12 cellular contexts compared by ENCODE assay signal in the genomic region with DNA sequence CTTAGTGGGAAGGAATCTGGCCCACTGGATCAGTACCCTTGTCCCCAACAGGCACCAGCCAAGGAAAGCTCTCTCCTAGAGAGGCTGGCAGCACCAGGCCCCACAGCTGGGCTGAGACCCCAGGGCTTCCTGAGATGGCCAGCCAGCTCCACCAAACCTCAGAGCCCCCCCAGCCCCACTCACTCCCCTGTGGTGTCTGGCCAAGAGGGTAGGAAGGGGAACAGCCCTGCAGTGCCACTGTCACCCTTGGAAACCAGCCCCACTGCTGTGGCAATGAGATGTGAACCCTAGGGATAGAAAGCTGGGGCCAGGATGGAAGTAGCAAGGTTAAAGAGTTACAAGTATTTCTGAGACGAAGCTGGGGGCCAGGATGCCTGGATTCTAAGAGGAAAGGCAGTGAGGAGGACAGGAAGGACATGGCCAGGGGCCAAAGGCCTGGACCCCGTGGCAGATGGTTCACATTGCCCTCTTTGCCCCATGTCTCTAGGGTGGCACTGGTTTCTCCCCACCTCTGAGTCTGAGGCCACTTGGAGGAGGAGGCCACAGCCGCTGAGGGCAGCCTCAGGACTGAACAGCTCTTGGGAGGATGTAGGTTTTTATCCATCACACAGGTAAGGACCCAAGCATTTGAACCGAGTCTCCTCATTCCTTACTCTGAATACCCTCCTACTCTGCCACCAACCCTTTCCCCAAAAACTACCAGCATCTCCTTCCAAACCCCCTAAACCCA. TPM values are rescaled to one million over a fixed set of nuclear protein-coding genes. Genes with fewer than 3 reads are reported as not detected.
DNase-seq lines count a peak whose midpoint lies in the region; ATAC-seq, FAIRE-seq and TF ChIP-seq lines count a peak whose summit lies in the region.
"Had no signal": no experiment of that assay in that cellular context is flagged by ENCODE, and none has a peak within 500 bp of the region (broad histone marks: within the 10 kb centered on the region; RNA-seq: fewer than 3 reads in every experiment).

No MANE protein-coding gene starts in this region.

- H3K9me3 Mint-ChIP-seq in memory B cell, result no peaks in the 10 kb centered on the region
- H3K9me3 Mint-ChIP-seq: H9 had no signal

- intact Hi-C loops in posterior vena cava (cut with DNase I), result no loop called here

- DNase-seq in memory B cell (ENCODE audit: low spot score in 2 of 2) (no peak), posterior vena cava (ENCODE audit: low spot score) (peak; percentile 61), cortex of kidney (lab: John Stamatoyannopoulos, UW) (no peak), GM12892 (ENCODE audit: insufficient read length) (no peak)

- no peaks in the 10 kb centered on the region for H3K9me3 ChIP-seq in BLaER1
- H3K9me3 ChIP-seq in Loucy (ENCODE audit: insufficient read depth, low read depth, low read length), result no peaks in the 10 kb centered on the region
- H3K9me3 ChIP-seq: A549 had no signal

- no peaks in the 10 kb centered on the region for H3F3A ChIP-seq in Loucy (ENCODE audit: low read depth)

- H3K4me3 ChIP-seq in BLaER1 (peak overlapping the region; percentile 47), Loucy (ENCODE audit: low read length, poor library complexity, severe bottlenecking) (no peak overlapping the region)
- H3K4me3 ChIP-seq: A549, K562 had no signal

- H3K4me1 Mint-ChIP-seq in memory B cell, result peaks cover 19% of the 10 kb centered on the region

- H3K4me2 ChIP-seq in BLaER1 (peak overlapping the region; percentile 96), Loucy (ENCODE audit: low read depth, low read length, poor library complexity, severe bottlenecking) (peak overlapping the region; percentile 13)
- H3K4me2 ChIP-seq: A549 had no signal

- H3K9me2 ChIP-seq in Loucy (replicated peaks; ENCODE audit: low read depth, low read length), result no peaks in the 10 kb centered on the region

- ATAC-seq in memory B cell (ENCODE audit: low read depth), result no peak
- ATAC-seq in GM21360 (IDR thresholded peaks at IDR 0.05; ENCODE audit: unreplicated experiment), result no peak
- ATAC-seq in HG02938 (IDR thresholded peaks at IDR 0.05; ENCODE audit: unreplicated experiment), result no peak
- ATAC-seq: K562 had no signal

- H3K27me3 Mint-ChIP-seq in memory B cell, result peaks cover 13% of the 10 kb centered on the region

- H3K27ac Mint-ChIP-seq in memory B cell, result peak overlapping the region; percentile 81
- H3K27ac Mint-ChIP-seq: H9 had no signal

- H3K36me3 Mint-ChIP-seq in memory B cell, result no peaks in the 10 kb centered on the region

- H3K9ac ChIP-seq in BLaER1 (peak overlapping the region; percentile 75), Loucy (ENCODE audit: low read depth, low read length, poor library complexity, severe bottlenecking) (no peak overlapping the region)

- peak overlapping the region; percentile 78 for H3K27ac ChIP-seq in BLaER1
- H3K27ac ChIP-seq: A549 had no signal

- no peak overlapping the region for H2AFZ ChIP-seq in Loucy (ENCODE audit: low read length)

- no peak overlapping the region for H3K4me3 Mint-ChIP-seq in memory B cell

- H3K4me1 ChIP-seq in BLaER1, result peaks cover 80% of the 10 kb centered on the region
- peaks cover 25% of the 10 kb centered on the region for H3K4me1 ChIP-seq in Loucy (ENCODE audit: insufficient read depth, low read length, poor library complexity, severe bottlenecking)
- H3K4me1 ChIP-seq: A549 had no signal

- TF ChIP-seq POLR2A in GM12892 (IDR thresholded peaks at IDR 0.05; ENCODE audit: low read depth, low read length), result no peak

- no peaks in the 10 kb centered on the region for H3K79me2 ChIP-seq in Loucy (ENCODE audit: insufficient read depth, low read length)

- no peak for FAIRE-seq in GM12892 (lab: Jason Lieb, UNC)
- FAIRE-seq: A549, K562 had no signal

- TF ChIP-seq CTCF in Loucy (conservative IDR thresholded peaks at IDR 0.05; ENCODE audit: low read length), result no peak

- H3K27me3 ChIP-seq in BLaER1 (no peaks in the 10 kb centered on the region), Loucy (ENCODE audit: insufficient read depth, low read length, poor library complexity, severe bottlenecking) (no peaks in the 10 kb centered on the region)

- no peaks in the 10 kb centered on the region for H4K20me1 ChIP-seq in BLaER1
- no peaks in the 10 kb centered on the region for H4K20me1 ChIP-seq in Loucy (ENCODE audit: insufficient read depth, low read length, poor library complexity, severe bottlenecking)

- H3K36me3 ChIP-seq in BLaER1 (no peaks in the 10 kb centered on the region), Loucy (ENCODE audit: insufficient read depth, low read length) (no peaks in the 10 kb centered on the region)

RNA-seq across cellular contexts. Expression of a gene that starts 28.8 kb away (rescaled TPM):
- 1 to 10 TPM; 7.9 to 8.8 TPM for total RNA-seq in posterior vena cava
- 0.36 TPM for polyA plus RNA-seq in GM12892 (2012; ENCODE audit: missing spikeins)

RNA-seq across cellular contexts. Expression of a gene that starts 49.8 kb away (rescaled TPM):
- total RNA-seq in posterior vena cava, result 10 to 100 TPM; 41.3 to 49.6 TPM
- polyA plus RNA-seq in GM12892 (2012; ENCODE audit: missing spikeins), result 2.4 TPM
- total RNA-seq: Daoy had no signal
